ENCODE assay signal across 1 cellular context in the genomic region with DNA sequence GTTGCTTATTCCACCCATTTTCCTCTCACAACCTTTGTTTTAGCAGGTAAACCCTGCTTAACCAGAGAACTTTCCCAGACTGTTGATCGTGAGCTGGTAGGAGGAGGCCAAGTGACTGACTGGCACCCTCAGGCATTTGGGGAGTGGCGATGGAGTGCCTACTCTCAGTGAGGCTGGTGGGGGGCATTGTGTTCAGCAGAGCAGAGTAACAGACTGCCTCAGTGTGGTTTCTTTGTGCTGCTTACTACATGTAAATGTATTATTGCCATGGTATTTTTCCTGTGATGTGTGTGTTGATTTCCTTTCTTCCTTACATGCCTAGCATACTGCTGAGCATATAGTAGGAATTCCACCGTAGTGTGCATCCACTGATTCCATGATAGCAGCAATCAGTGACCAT.
TF ChIP-seq lines count a peak whose summit lies in the region.

No MANE protein-coding gene starts in this region.

TF ChIP-seq in HEK293, 187 proteins besides CTCF, POLR2A, EP300 and RAD21 (continued from another document):
- TF ChIP-seq, protein P1, sequence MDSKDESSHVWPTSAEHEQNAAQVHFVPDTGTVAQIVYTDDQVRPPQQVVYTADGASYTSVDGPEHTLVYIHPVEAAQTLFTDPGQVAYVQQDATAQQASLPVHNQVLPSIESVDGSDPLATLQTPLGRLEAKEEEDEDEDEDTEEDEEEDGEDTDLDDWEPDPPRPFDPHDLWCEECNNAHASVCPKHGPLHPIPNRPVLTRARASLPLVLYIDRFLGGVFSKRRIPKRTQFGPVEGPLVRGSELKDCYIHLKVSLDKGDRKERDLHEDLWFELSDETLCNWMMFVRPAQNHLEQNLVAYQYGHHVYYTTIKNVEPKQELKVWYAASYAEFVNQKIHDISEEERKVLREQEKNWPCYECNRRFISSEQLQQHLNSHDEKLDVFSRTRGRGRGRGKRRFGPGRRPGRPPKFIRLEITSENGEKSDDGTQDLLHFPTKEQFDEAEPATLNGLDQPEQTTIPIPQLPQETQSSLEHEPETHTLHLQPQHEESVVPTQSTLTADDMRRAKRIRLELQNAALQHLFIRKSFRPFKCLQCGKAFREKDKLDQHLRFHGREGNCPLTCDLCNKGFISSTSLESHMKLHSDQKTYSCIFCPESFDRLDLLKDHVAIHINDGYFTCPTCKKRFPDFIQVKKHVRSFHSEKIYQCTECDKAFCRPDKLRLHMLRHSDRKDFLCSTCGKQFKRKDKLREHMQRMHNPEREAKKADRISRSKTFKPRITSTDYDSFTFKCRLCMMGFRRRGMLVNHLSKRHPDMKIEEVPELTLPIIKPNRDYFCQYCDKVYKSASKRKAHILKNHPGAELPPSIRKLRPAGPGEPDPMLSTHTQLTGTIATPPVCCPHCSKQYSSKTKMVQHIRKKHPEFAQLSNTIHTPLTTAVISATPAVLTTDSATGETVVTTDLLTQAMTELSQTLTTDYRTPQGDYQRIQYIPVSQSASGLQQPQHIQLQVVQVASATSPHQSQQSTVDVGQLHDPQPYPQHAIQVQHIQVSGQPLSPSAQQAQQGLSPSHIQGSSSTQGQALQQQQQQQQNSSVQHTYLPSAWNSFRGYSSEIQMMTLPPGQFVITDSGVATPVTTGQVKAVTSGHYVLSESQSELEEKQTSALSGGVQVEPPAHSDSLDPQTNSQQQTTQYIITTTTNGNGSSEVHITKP (tag by site-specific recombination; IDR thresholded peaks at IDR 0.05): no peak
- TF ChIP-seq ZNF660 (tag by site-specific recombination; IDR thresholded peaks at IDR 0.05): no peak
- no peak for TF ChIP-seq ZNF214 (tag by site-specific recombination; IDR thresholded peaks at IDR 0.05; ENCODE audit: borderline replicate concordance)
- no peak for TF ChIP-seq ZNF433 (tag by site-specific recombination; IDR thresholded peaks at IDR 0.05; ENCODE audit: low read depth)
- TF ChIP-seq ZNF600 (tag by site-specific recombination; IDR thresholded peaks at IDR 0.05): peak; percentile 47
